Comparison of ENCODE assay signal across 1 cellular context in genomic region chr19:12890787-12891552, GRCh38.
A peak's percentile ranks its signal among the peaks of the same experiment; 100 is the strongest.
TF ChIP-seq lines count a peak whose summit lies in the region.

GCDH (plus strand) TSS chr19:12891160; CDS start chr19:12891305, 145 bp downstream.

TF ChIP-seq in K562, 482 proteins besides CTCF, POLR2A, EP300 and RAD21 (continued from another document and continues in another):
- no peak for TF ChIP-seq MBD1 (CRISPR knock-in tag; IDR thresholded peaks at IDR 0.05)
- TF ChIP-seq ATF6 (CRISPR knock-in tag; IDR thresholded peaks at IDR 0.05) = no peak
- TF ChIP-seq ZNF79 (CRISPR knock-in tag; IDR thresholded peaks at IDR 0.05; ENCODE audit: low read depth) = no peak
- TF ChIP-seq ZNF274 (IDR thresholded peaks at IDR 0.05; ENCODE audit: borderline replicate concordance, low read depth, low read length) = no peak
- no peak for TF ChIP-seq ZNF436 (CRISPR knock-in tag; IDR thresholded peaks at IDR 0.05)
- no peak for TF ChIP-seq PRMT5 (CRISPR knock-in tag; IDR thresholded peaks at IDR 0.05)
- no peak for TF ChIP-seq AFF1 (IDR thresholded peaks at IDR 0.05; ENCODE audit: low read depth in 1 of 2, partially characterized antibody in 2 of 2)
- peak; percentile 98 for TF ChIP-seq SP1 (CRISPR knock-in tag; IDR thresholded peaks at IDR 0.05)
- TF ChIP-seq ETS1 (conservative IDR thresholded peaks at IDR 0.05; ENCODE audit: control insufficient read depth, low read depth, low read length) = peak; percentile 67
- TF ChIP-seq ZZZ3 (IDR thresholded peaks at IDR 0.05) = no peak
- TF ChIP-seq POLR3G (IDR thresholded peaks at IDR 0.05; ENCODE audit: extremely low read depth, insufficient read length, insufficient replicate concordance) = no peak
- TF ChIP-seq RUNX1 (IDR thresholded peaks at IDR 0.05; ENCODE audit: low read depth) = no peak
- no peak for TF ChIP-seq NELFE (IDR thresholded peaks at IDR 0.05; ENCODE audit: insufficient read depth, insufficient read length)
- TF ChIP-seq ZNF77 (CRISPR knock-in tag; IDR thresholded peaks at IDR 0.05) = no peak
- no peak for TF ChIP-seq ZNF583 (CRISPR knock-in tag; IDR thresholded peaks at IDR 0.05)
- no peak for TF ChIP-seq BACH1 (tag; IDR thresholded peaks at IDR 0.05)
- TF ChIP-seq CBFA2T2 (conservative IDR thresholded peaks at IDR 0.05) = no peak
- TF ChIP-seq IRF1 (CRISPR knock-in tag; IDR thresholded peaks at IDR 0.05; ENCODE audit: borderline replicate concordance) = no peak
- TF ChIP-seq ZSCAN32 (CRISPR knock-in tag; IDR thresholded peaks at IDR 0.05) = no peak
- no peak for TF ChIP-seq ZNF124 (CRISPR knock-in tag; IDR thresholded peaks at IDR 0.05)
- TF ChIP-seq DACH1 (IDR thresholded peaks at IDR 0.05; ENCODE audit: partially characterized antibody) = no peak
- no peak for TF ChIP-seq CHAMP1 (IDR thresholded peaks at IDR 0.05)
- TF ChIP-seq CGGBP1 (CRISPR knock-in tag; IDR thresholded peaks at IDR 0.05) = no peak
- TF ChIP-seq SIRT6 (IDR thresholded peaks at IDR 0.05; ENCODE audit: low read depth, low read length) = no peak
- no peak for TF ChIP-seq THRB (CRISPR knock-in tag; conservative IDR thresholded peaks at IDR 0.05)
- no peak for TF ChIP-seq CTCFL (IDR thresholded peaks at IDR 0.05; ENCODE audit: borderline replicate concordance, insufficient read depth, low read depth, low read length, poor library complexity, severe bottlenecking)
- TF ChIP-seq ZNF511 (CRISPR knock-in tag; IDR thresholded peaks at IDR 0.05) = peak; percentile 93
- no peak for TF ChIP-seq KLF1 (tag; IDR thresholded peaks at IDR 0.05)
- TF ChIP-seq ATF7 (IDR thresholded peaks at IDR 0.05) = peak; percentile 82
- no peak for TF ChIP-seq KAT2B (IDR thresholded peaks at IDR 0.05; ENCODE audit: low read depth, low read length)
- TF ChIP-seq BHLHE40 (IDR thresholded peaks at IDR 0.05; ENCODE audit: low read length) = no peak; the same call in 1 of the 2 replicates
- no peak for TF ChIP-seq MAFF (IDR thresholded peaks at IDR 0.05; ENCODE audit: low read length)
- no peak for TF ChIP-seq TRIM28 (IDR thresholded peaks at IDR 0.05)
- TF ChIP-seq ZNF316 (IDR thresholded peaks at IDR 0.05) = no peak
- no peak for TF ChIP-seq ZBTB43 (CRISPR knock-in tag; IDR thresholded peaks at IDR 0.05)
- TF ChIP-seq ZNF717 (CRISPR knock-in tag; IDR thresholded peaks at IDR 0.05) = no peak
- no peak for TF ChIP-seq REST (CRISPR knock-in tag; IDR thresholded peaks at IDR 0.05; ENCODE audit: low read depth)
